Comparison of ENCODE assay signal across 21 cellular contexts in genomic region chr17:30816165-30816564, GRCh38. TPM values are rescaled to one million over a fixed set of nuclear protein-coding genes. Genes with fewer than 3 reads are reported as not detected.
DNase-seq lines count a peak whose midpoint lies in the region; ATAC-seq and TF ChIP-seq lines count a peak whose summit lies in the region.
"Had no signal": no experiment of that assay in that cellular context is flagged by ENCODE, and none has a peak within 500 bp of the region (broad histone marks: within the 10 kb centered on the region; RNA-seq: fewer than 3 reads in every experiment).

No MANE protein-coding gene starts in this region.

- peaks cover 29 to 64% of the 10 kb centered on the region in 2 donors for H3K4me1 ChIP-seq in naive thymus-derived CD4-positive, alpha-beta T cell (ENCODE audit: control insufficient read depth in 2 of 2, insufficient read depth in 2 of 2, low read length in 2 of 2)
- H3K4me1 ChIP-seq: A549 had no signal

- CTCF ChIA-PET in T-cell (lab: Charles Lee) = interaction anchor here in 1 of 2 donors (0.6 to 0.7 kb wide), 2 partner anchors 25 to 1042 kb away, joined by 5 to 11 read pairs; no protein-coding TSS in a partner anchor
- CTCF ChIA-PET in naive thymus-derived CD4-positive, alpha-beta T cell (lab: Charles Lee) = no interaction called here

- no peaks in the 10 kb centered on the region for H3K27me3 ChIP-seq in naive thymus-derived CD4-positive, alpha-beta T cell (ENCODE audit: control insufficient read depth in 2 of 2, insufficient read depth in 2 of 2, low read length in 2 of 2)
- H3K27me3 ChIP-seq: SJSA1 had no signal

- H3K27ac Mint-ChIP-seq in activated naive CD8-positive, alpha-beta T cell = peak overlapping the region; percentile 76
- no peak overlapping the region for H3K27ac Mint-ChIP-seq in activated naive CD8-positive, alpha-beta T cell treated with anti-CD3 and anti-CD28 coated beads for 36 hours
- peak overlapping the region; percentile 74 to 79 for H3K27ac Mint-ChIP-seq in T-cell
- H3K27ac Mint-ChIP-seq in naive thymus-derived CD4-positive, alpha-beta T cell = peak overlapping the region in 7 of 9 donors; percentile 6 to 99 (median 85)
- H3K27ac Mint-ChIP-seq: H9 had no signal

- no peak for DNase-seq in activated naive CD8-positive, alpha-beta T cell treated with anti-CD3 and anti-CD28 coated beads for 36 hours
- DNase-seq in T-cell (no peak), foreskin fibroblast (no peak), SKM-1 treated with dmso at 0.1 percent for 144 hours (lab: John Stamatoyannopoulos, UW; ENCODE audit: unreplicated experiment) (no peak)
- DNase-seq in naive thymus-derived CD4-positive, alpha-beta T cell = no peak
- DNase-seq: AML-193, C1 segment of cervical spinal cord, DMS153, DND-41, GM23248, H9, KG1, MM.1S, NCI-H2029, NCI-H526 treated with DMSO at 0.1 percent for 48 hours, Right ventricle myocardium superior, RPMI8226 had no signal

- H3K9me3 ChIP-seq in naive thymus-derived CD4-positive, alpha-beta T cell (ENCODE audit: control insufficient read depth in 2 of 3, low read length in 3 of 3) = no peaks in the 10 kb centered on the region
- H3K9me3 ChIP-seq: A549, SJSA1 had no signal

- intact Hi-C loops in naive thymus-derived CD4-positive, alpha-beta T cell (cut with micrococcal nuclease) = no loop called here

- ATAC-seq in T-cell (replicated peaks in 1 of 4) (no peak), HG02642 (IDR thresholded peaks at IDR 0.05; ENCODE audit: poor library complexity, unreplicated experiment) (no peak)
- no peak for ATAC-seq in naive thymus-derived CD4-positive, alpha-beta T cell
- ATAC-seq: A549 had no signal

- no peaks in the 10 kb centered on the region for H3K27me3 Mint-ChIP-seq in activated naive CD8-positive, alpha-beta T cell
- H3K27me3 Mint-ChIP-seq in activated naive CD8-positive, alpha-beta T cell treated with anti-CD3 and anti-CD28 coated beads for 36 hours = no peaks in the 10 kb centered on the region
- no peaks in the 10 kb centered on the region for H3K27me3 Mint-ChIP-seq in T-cell
- no peaks in the 10 kb centered on the region for H3K27me3 Mint-ChIP-seq in naive thymus-derived CD4-positive, alpha-beta T cell

- POLR2A ChIA-PET in T-cell (lab: Charles Lee) = interaction anchor here in 1 of 2 donors (0.6 to 0.7 kb wide), 2 partner anchors 16 to 1432 kb away, joined by 3 to 10 read pairs; no protein-coding TSS in a partner anchor
- POLR2A ChIA-PET in naive thymus-derived CD4-positive, alpha-beta T cell (lab: Charles Lee) = interaction anchor here (11.4 kb wide), 1 partner anchor 5 kb away, joined by 305 read pairs; no protein-coding TSS in a partner anchor

- peaks cover 2% of the 10 kb centered on the region for H3K36me3 Mint-ChIP-seq in activated naive CD8-positive, alpha-beta T cell
- H3K36me3 Mint-ChIP-seq in activated naive CD8-positive, alpha-beta T cell treated with anti-CD3 and anti-CD28 coated beads for 36 hours = peaks cover 42% of the 10 kb centered on the region
- peaks cover 13% of the 10 kb centered on the region for H3K36me3 Mint-ChIP-seq in T-cell
- H3K36me3 Mint-ChIP-seq in naive thymus-derived CD4-positive, alpha-beta T cell = peaks cover 4 to 27% (median 12%) of the 10 kb centered on the region in 5 donors

- peaks cover 64% of the 10 kb centered on the region for H3K4me1 Mint-ChIP-seq in activated naive CD8-positive, alpha-beta T cell (ENCODE audit: low read depth)
- peaks cover 51% of the 10 kb centered on the region for H3K4me1 Mint-ChIP-seq in activated naive CD8-positive, alpha-beta T cell treated with anti-CD3 and anti-CD28 coated beads for 36 hours
- H3K4me1 Mint-ChIP-seq in T-cell = peaks cover 62 to 75% (median 72%) of the 10 kb centered on the region in 3 donors
- peaks cover 41 to 85% (median 55%) of the 10 kb centered on the region in 7 donors for H3K4me1 Mint-ChIP-seq in naive thymus-derived CD4-positive, alpha-beta T cell

- no peaks in the 10 kb centered on the region for H3K9me3 Mint-ChIP-seq in activated naive CD8-positive, alpha-beta T cell (ENCODE audit: low read depth)
- H3K9me3 Mint-ChIP-seq in activated naive CD8-positive, alpha-beta T cell treated with anti-CD3 and anti-CD28 coated beads for 36 hours = peaks cover 2% of the 10 kb centered on the region
- no peaks in the 10 kb centered on the region for H3K9me3 Mint-ChIP-seq in T-cell
- no peaks in the 10 kb centered on the region for H3K9me3 Mint-ChIP-seq in naive thymus-derived CD4-positive, alpha-beta T cell
- H3K9me3 Mint-ChIP-seq: H9 had no signal

- no peak overlapping the region for H3K27ac ChIP-seq in naive thymus-derived CD4-positive, alpha-beta T cell (ENCODE audit: low read depth, low read length)
- H3K27ac ChIP-seq: A549, GM23248, SJSA1 had no signal

- peaks cover 0 to 7% (median under 1%) of the 10 kb centered on the region in 3 experiments for H3K36me3 ChIP-seq in naive thymus-derived CD4-positive, alpha-beta T cell (ENCODE audit: control insufficient read depth in 2 of 3, insufficient read depth in 3 of 3, low read length in 3 of 3)

- H3K4me3 Mint-ChIP-seq in activated naive CD8-positive, alpha-beta T cell = no peak overlapping the region
- no peak overlapping the region for H3K4me3 Mint-ChIP-seq in activated naive CD8-positive, alpha-beta T cell treated with anti-CD3 and anti-CD28 coated beads for 36 hours
- peak overlapping the region in 1 of 3 donors; percentile 93 for H3K4me3 Mint-ChIP-seq in T-cell
- H3K4me3 Mint-ChIP-seq in naive thymus-derived CD4-positive, alpha-beta T cell = peak overlapping the region in 6 of 10 donors; percentile 38 to 98 (median 60)
- H3K4me3 Mint-ChIP-seq: H9 had no signal

- no peak overlapping the region for H3K4me3 ChIP-seq in naive thymus-derived CD4-positive, alpha-beta T cell (ENCODE audit: low read length)
- H3K4me3 ChIP-seq in foreskin fibroblast (ENCODE audit: low read depth in 1 of 2, low read length in 2 of 2) = no peak overlapping the region
- H3K4me3 ChIP-seq: A549, GM23248, SJSA1 had no signal

- TF ChIP-seq CTCF in foreskin fibroblast (IDR thresholded peaks at IDR 0.05; ENCODE audit: low read depth, low read length) = no peak

RNA-seq across cellular contexts. Expression of gene CRLF3, which starts 8.3 kb away (rescaled TPM):
- 10 to 100 TPM; 45.4 TPM for total RNA-seq in activated naive CD8-positive, alpha-beta T cell treated with anti-CD3 and anti-CD28 coated beads for 36 hours
- 100 to 1,000 TPM in 1 of 5 donors, 10 to 100 TPM in 4; 73.3 to 112 (median 89.2) TPM for total RNA-seq in T-cell
- 100 to 1,000 TPM in 2 of 5 experiments, 10 to 100 TPM in 3; 65.5 to 142 (median 86.7) TPM for total RNA-seq in naive thymus-derived CD4-positive, alpha-beta T cell
- 100 to 1,000 TPM; 200 to 220 TPM for polyA plus RNA-seq in naive thymus-derived CD4-positive, alpha-beta T cell

RNA-seq across cellular contexts. Expression of gene ATAD5, which starts 15.6 kb away (rescaled TPM):
- total RNA-seq in activated naive CD8-positive, alpha-beta T cell treated with anti-CD3 and anti-CD28 coated beads for 36 hours = 10 to 100 TPM; 32.1 to 33.4 TPM
- total RNA-seq in T-cell = 1 to 10 TPM; 3.9 to 5.3 (median 4.2) TPM
- 10 to 100 TPM in 1 of 5 experiments, 1 to 10 TPM in 4; 3.5 to 22.1 (median 5.0) TPM for total RNA-seq in naive thymus-derived CD4-positive, alpha-beta T cell
- 1 to 10 TPM; 1.3 to 1.5 TPM for polyA plus RNA-seq in naive thymus-derived CD4-positive, alpha-beta T cell

Comparison
In these comparisons a context has a peak if more than half of its experiments do, and no peak if none do; other contexts are left out.
1. H3K4me3 Mint-ChIP-seq: peak in naive thymus-derived CD4-positive, alpha-beta T cell (6 of 10); none in activated naive CD8-positive, alpha-beta T cell (single experiment) and activated naive CD8-positive, alpha-beta T cell treated with anti-CD3 and anti-CD28 coated beads for 36 hours (single experiment).